Comparison of ENCODE assay signal across 11 cellular contexts in the genomic region with DNA sequence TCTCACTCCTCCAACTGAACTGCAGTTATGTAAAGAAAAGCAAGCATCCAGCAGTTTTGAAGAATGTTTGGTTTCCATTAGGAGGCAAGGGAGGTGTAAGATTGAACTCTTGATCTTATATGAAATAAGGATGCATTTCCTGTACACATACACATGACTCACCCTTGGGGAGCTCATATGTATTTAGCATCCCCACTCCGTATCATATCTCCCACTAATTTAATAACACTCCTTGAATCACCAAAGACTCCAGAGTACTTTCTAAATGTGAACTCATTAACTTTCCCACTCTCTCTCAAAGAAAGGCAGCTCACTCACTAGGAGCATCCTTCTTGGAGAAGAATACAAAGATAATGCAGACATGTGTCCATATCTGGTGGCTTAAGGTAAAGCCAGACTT.
DNase-seq lines count a peak whose midpoint lies in the region; ATAC-seq and TF ChIP-seq lines count a peak whose summit lies in the region.
"Had no signal": no experiment of that assay in that cellular context is flagged by ENCODE, and none has a peak within 500 bp of the region (broad histone marks: within the 10 kb centered on the region; RNA-seq: fewer than 3 reads in every experiment).

No MANE protein-coding gene starts in this region.

- H3K36me3 Mint-ChIP-seq in osteocyte (ENCODE audit: unreplicated experiment) (peaks cover 23% of the 10 kb centered on the region), WTC11 (no peaks in the 10 kb centered on the region)

- peak overlapping the region; percentile 96 for H3K27ac ChIP-seq in Panc1 (ENCODE audit: low read length)

- in situ Hi-C loops in Panc1 (cut with HindIII; ENCODE audit: low pct_unique_long_range_greater_than_20kb, low sequenced_read_pairs) = no loop called here

- H3K4me1 Mint-ChIP-seq in osteocyte (ENCODE audit: unreplicated experiment) (peaks cover 86% of the 10 kb centered on the region), WTC11 (peaks cover 25% of the 10 kb centered on the region)

- CTCF ChIA-PET in Panc1 (lab: Charles Lee) (no interaction called here), WTC11 (lab: Charles Lee) (interaction anchor here (0.6 kb wide), 1 partner anchor 63 kb away, joined by 3 read pairs; no protein-coding TSS in a partner anchor)

- no peaks in the 10 kb centered on the region for H3K27me3 Mint-ChIP-seq in osteocyte (ENCODE audit: unreplicated experiment)
- H3K27me3 Mint-ChIP-seq in WTC11 (ENCODE audit: low read depth) = no peaks in the 10 kb centered on the region

- H3K4me3 Mint-ChIP-seq in osteocyte (ENCODE audit: unreplicated experiment) (no peak overlapping the region), WTC11 (no peak overlapping the region)

- H3K4me1 ChIP-seq in Panc1 (ENCODE audit: control insufficient read depth, insufficient read depth, low read length) = peaks cover 93% of the 10 kb centered on the region

- H3K27ac Mint-ChIP-seq in osteocyte (ENCODE audit: unreplicated experiment) (peak overlapping the region; percentile 94), WTC11 (no peak overlapping the region)

- no TSS peak for BruUV-seq in Panc1 (replicated peaks; lab: Mats Ljungman, UMichigan)

- no peaks in the 10 kb centered on the region for H3K36me3 ChIP-seq in Panc1 (ENCODE audit: control insufficient read depth, insufficient read depth, low read length)

- intact Hi-C loops in Panc1 (cut with micrococcal nuclease; ENCODE audit: unreplicated experiment) = loop anchor here (10.0 kb wide), 1 partner anchor 475 kb away; no protein-coding TSS in a partner anchor

- H3K9me3 ChIP-seq in Panc1 (ENCODE audit: control insufficient read depth, insufficient read depth, low read depth, low read length) = no peaks in the 10 kb centered on the region

- no peaks in the 10 kb centered on the region for H3K27me3 ChIP-seq in Panc1 (ENCODE audit: control insufficient read depth, insufficient read depth, low read length)

- DNase-seq in ELR (ENCODE audit: low read depth) (peak; percentile 89), Panc1 (ENCODE audit: low read depth, low spot score) (no peak), choroid plexus epithelial cell (ENCODE audit: low read depth) (peak; percentile 54), osteocyte (ENCODE audit: extremely low spot score, unreplicated experiment) (no peak), Kasumi-1 (lab: John Stamatoyannopoulos, UW) (no peak), WTC11 (ENCODE audit: low spot score) (no peak), C1 segment of cervical spinal cord (lab: John Stamatoyannopoulos, UW) (no peak)
- DNase-seq in stimulated activated CD4-positive, alpha-beta T cell treated with anti-CD3 and anti-CD28 coated beads, Interleukin-4, amount 100 ng/mL, for 1 hour = no peak
- DNase-seq: activated CD4-positive, alpha-beta T cell treated with anti-CD3 and anti-CD28 coated beads, Interleukin-2, amount 50 U/mL, for 4 hours; NCI-H1048 had no signal

- ATAC-seq in Panc1 (no peak), WTC11 (no peak)
- ATAC-seq: HCT116 had no signal

- no peak for TF ChIP-seq CTCF in Panc1 (IDR thresholded peaks at IDR 0.05)
- TF ChIP-seq CTCF in choroid plexus epithelial cell (conservative IDR thresholded peaks at IDR 0.05; ENCODE audit: low read depth, low read length) = no peak
- no peak for TF ChIP-seq CTCF in osteocyte (IDR thresholded peaks at IDR 0.05)
- TF ChIP-seq CTCF in WTC11 (IDR thresholded peaks at IDR 0.05) = no peak

- POLR2A ChIA-PET in Panc1 (lab: Charles Lee) = no interaction called here
- POLR2A ChIA-PET in WTC11 (lab: Charles Lee) = no interaction called here

- H3K4me3 ChIP-seq in Panc1 (ENCODE audit: low read depth in 2 of 2, low read length in 2 of 2) = no peak overlapping the region
- H3K4me3 ChIP-seq in choroid plexus epithelial cell (ENCODE audit: low read depth, low read length) = no peak overlapping the region

- H3K9me3 Mint-ChIP-seq in osteocyte (ENCODE audit: unreplicated experiment) (no peaks in the 10 kb centered on the region), WTC11 (no peaks in the 10 kb centered on the region)

TF ChIP-seq in WTC11, 78 proteins besides CTCF, POLR2A, EP300 and RAD21:
- no peak for TF ChIP-seq JUN (CRISPR knock-in tag; IDR thresholded peaks at IDR 0.05)
- no peak for TF ChIP-seq NFYB (CRISPR knock-in tag; conservative IDR thresholded peaks at IDR 0.05; ENCODE audit: low read depth)
- TF ChIP-seq, protein P1, sequence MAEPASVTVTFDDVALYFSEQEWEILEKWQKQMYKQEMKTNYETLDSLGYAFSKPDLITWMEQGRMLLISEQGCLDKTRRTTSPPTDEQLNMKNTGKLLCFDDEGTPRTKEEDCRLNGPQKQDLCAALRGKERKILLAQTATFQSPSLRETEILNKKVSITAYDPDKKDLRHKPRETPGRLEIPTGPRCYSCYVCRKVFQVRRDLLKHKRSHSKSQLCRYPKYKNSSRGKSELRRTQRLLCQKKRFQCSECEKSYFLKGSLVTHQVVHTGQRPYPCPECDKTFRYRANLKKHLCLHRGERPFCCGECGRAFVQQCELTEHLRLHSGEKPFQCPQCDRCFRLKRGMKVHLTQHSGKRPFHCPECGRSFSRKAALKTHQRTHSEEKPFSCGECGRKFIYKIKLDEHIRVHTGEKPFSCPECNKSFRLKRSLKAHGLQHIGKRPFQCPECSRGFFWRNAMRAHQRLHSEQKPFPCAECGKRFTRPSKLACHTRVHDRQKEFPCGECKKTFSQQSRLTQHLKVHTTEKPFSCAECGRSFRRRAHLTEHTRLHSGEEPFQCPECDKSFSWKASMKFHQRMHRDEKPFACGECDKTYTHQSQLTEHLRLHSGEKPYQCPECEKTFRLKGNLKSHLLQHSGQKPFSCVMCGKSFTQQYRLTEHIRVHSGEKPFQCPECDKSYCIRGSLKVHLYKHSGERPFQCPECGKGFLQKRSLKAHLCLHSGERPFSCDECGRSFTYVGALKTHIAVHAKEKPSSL (CRISPR knock-in tag; conservative IDR thresholded peaks at IDR 0.05) = no peak
- TF ChIP-seq, protein P2, sequence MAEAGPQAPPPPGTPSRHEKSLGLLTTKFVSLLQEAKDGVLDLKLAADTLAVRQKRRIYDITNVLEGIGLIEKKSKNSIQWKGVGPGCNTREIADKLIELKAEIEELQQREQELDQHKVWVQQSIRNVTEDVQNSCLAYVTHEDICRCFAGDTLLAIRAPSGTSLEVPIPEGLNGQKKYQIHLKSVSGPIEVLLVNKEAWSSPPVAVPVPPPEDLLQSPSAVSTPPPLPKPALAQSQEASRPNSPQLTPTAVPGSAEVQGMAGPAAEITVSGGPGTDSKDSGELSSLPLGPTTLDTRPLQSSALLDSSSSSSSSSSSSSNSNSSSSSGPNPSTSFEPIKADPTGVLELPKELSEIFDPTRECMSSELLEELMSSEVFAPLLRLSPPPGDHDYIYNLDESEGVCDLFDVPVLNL (CRISPR knock-in tag; IDR thresholded peaks at IDR 0.05; ENCODE audit: borderline replicate concordance, low read depth) = no peak
- no peak for TF ChIP-seq ZNF121 (CRISPR knock-in tag; IDR thresholded peaks at IDR 0.05)
- TF ChIP-seq, protein P3, sequence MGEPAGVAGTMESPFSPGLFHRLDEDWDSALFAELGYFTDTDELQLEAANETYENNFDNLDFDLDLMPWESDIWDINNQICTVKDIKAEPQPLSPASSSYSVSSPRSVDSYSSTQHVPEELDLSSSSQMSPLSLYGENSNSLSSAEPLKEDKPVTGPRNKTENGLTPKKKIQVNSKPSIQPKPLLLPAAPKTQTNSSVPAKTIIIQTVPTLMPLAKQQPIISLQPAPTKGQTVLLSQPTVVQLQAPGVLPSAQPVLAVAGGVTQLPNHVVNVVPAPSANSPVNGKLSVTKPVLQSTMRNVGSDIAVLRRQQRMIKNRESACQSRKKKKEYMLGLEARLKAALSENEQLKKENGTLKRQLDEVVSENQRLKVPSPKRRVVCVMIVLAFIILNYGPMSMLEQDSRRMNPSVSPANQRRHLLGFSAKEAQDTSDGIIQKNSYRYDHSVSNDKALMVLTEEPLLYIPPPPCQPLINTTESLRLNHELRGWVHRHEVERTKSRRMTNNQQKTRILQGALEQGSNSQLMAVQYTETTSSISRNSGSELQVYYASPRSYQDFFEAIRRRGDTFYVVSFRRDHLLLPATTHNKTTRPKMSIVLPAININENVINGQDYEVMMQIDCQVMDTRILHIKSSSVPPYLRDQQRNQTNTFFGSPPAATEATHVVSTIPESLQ (CRISPR knock-in tag; IDR thresholded peaks at IDR 0.05) = no peak
- TF ChIP-seq ZNF138 (CRISPR knock-in tag; conservative IDR thresholded peaks at IDR 0.05) = no peak

Comparison
In these comparisons a context has a peak if more than half of its experiments do, and no peak if none do; other contexts are left out.
1. DNase-seq: peak in ELR (single experiment) and choroid plexus epithelial cell (single experiment); none in Panc1 (single experiment), osteocyte (single experiment), Kasumi-1 (0 of 2), WTC11 (single experiment), stimulated activated CD4-positive, alpha-beta T cell treated with anti-CD3 and anti-CD28 coated beads, Interleukin-4, amount 100 ng/mL, for 1 hour (single experiment) and C1 segment of cervical spinal cord (0 of 14).